ENCODE assay signal across 22 cellular contexts in the genomic region with DNA sequence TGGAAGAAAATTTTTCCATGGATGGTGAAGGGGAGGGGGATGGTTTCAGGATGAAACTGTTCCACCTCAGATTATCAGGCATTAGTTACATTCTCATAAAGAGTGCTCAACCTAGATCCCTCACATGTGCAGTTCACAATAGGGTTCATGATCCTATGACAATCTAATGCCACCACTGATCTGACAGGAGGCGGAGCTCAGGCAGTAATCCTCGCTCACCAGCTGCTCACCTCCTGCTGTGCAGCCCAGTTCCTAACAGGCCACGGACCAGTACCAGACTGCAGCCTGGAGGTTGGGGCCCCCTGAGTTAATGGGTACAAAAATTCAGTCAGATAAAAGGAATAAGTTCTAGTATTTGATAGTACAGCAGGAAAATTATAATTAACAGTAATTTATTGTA.
DNase-seq lines count a peak whose midpoint lies in the region; ATAC-seq and TF ChIP-seq lines count a peak whose summit lies in the region.
"Had no signal": no experiment of that assay in that cellular context is flagged by ENCODE, and none has a peak within 500 bp of the region (broad histone marks: within the 10 kb centered on the region; RNA-seq: fewer than 3 reads in every experiment).

No MANE protein-coding gene starts in this region.

- peaks cover 0 to 13% of the 10 kb centered on the region in 2 donors for H3K9me3 ChIP-seq in left lung

- H3K27ac ChIP-seq in ACC112 (ENCODE audit: low read depth, low read length), result no peak overlapping the region
- H3K27ac ChIP-seq in left lung, result no peak overlapping the region

- DNase-seq in HT1080 (ENCODE audit: low read depth) (peak; percentile 23), WTC11 (ENCODE audit: low spot score) (peak; percentile 16), retina (peak; percentile 29), left lung (no peak)
- no peak for DNase-seq in activated naive CD4-positive, alpha-beta T cell treated with anti-CD3 and anti-CD28 coated beads, Interleukin-2, amount 50 U/mL, for 72 hours (ENCODE audit: low spot score in 2 of 2)
- DNase-seq: AML-193; C1 segment of cervical spinal cord; CD8-positive, alpha-beta T cell; DND-41; Karpas-422; MM.1S; NCI-H1048; NCI-H1417 treated with DMSO at 0.1 percent for 48 hours; NCI-H1930; NCI-H226; NCI-H510A treated with DMSO at 0.1 percent for 48 hours; NCI-H748 treated with DMSO at 0.1 percent for 48 hours; SIG-M5; T-cell had no signal

- H3K4me3 Mint-ChIP-seq in WTC11, result no peak overlapping the region
- H3K4me3 Mint-ChIP-seq: CD8-positive, alpha-beta T cell; T-cell had no signal

- H3K4me3 ChIP-seq in ACC112 (ENCODE audit: low read depth, low read length) (peak overlapping the region; percentile 19; the same call in 1 of the 2 replicates), left lung (no peak overlapping the region)
- H3K4me3 ChIP-seq: GM12878 had no signal

- no peaks in the 10 kb centered on the region for H3K36me3 Mint-ChIP-seq in WTC11
- H3K36me3 Mint-ChIP-seq in activated naive CD4-positive, alpha-beta T cell treated with anti-CD3 and anti-CD28 coated beads, Interleukin-2, amount 50 U/mL, for 72 hours, result no peaks in the 10 kb centered on the region
- H3K36me3 Mint-ChIP-seq: CD8-positive, alpha-beta T cell; T-cell had no signal

- CTCF ChIA-PET in WTC11 (lab: Charles Lee), result no interaction called here

- POLR2A ChIA-PET in WTC11 (lab: Charles Lee), result no interaction called here

- H3K79me2 ChIP-seq in ACC112 (ENCODE audit: control insufficient read depth, insufficient read depth, low read length, unreplicated experiment), result no peaks in the 10 kb centered on the region

- peaks cover 19% of the 10 kb centered on the region for H3K9me3 Mint-ChIP-seq in WTC11
- H3K9me3 Mint-ChIP-seq in activated naive CD4-positive, alpha-beta T cell treated with anti-CD3 and anti-CD28 coated beads, Interleukin-2, amount 50 U/mL, for 72 hours, result peaks cover 12 to 20% of the 10 kb centered on the region in 2 donors

- no peak overlapping the region for H2AFZ ChIP-seq in ACC112 (ENCODE audit: low read length, unreplicated experiment)

- intact Hi-C loops in left lung (cut with DNase I), result no loop called here

- no peak for TF ChIP-seq CTCF in WTC11 (IDR thresholded peaks at IDR 0.05)
- TF ChIP-seq CTCF in left lung (IDR thresholded peaks at IDR 0.05), result no peak

- H3K27me3 Mint-ChIP-seq in WTC11 (ENCODE audit: low read depth), result no peaks in the 10 kb centered on the region
- H3K27me3 Mint-ChIP-seq: T-cell had no signal

- H3K27ac Mint-ChIP-seq in WTC11, result no peak overlapping the region
- no peak overlapping the region for H3K27ac Mint-ChIP-seq in activated naive CD4-positive, alpha-beta T cell treated with anti-CD3 and anti-CD28 coated beads, Interleukin-2, amount 50 U/mL, for 72 hours
- H3K27ac Mint-ChIP-seq: CD8-positive, alpha-beta T cell; T-cell had no signal

- no peaks in the 10 kb centered on the region for H3K27me3 ChIP-seq in ACC112 (ENCODE audit: insufficient read depth, low read length)
- H3K27me3 ChIP-seq in left lung, result no peaks in the 10 kb centered on the region

- H3K4me1 Mint-ChIP-seq in WTC11, result peaks cover 5% of the 10 kb centered on the region
- H3K4me1 Mint-ChIP-seq: T-cell had no signal

- H3K36me3 ChIP-seq in ACC112 (ENCODE audit: insufficient read depth, low read length) (peaks cover 6% of the 10 kb centered on the region; the same call in 1 of the 2 replicates), left lung (no peaks in the 10 kb centered on the region)

- ATAC-seq in WTC11, result no peak
- ATAC-seq in activated naive CD4-positive, alpha-beta T cell treated with anti-CD3 and anti-CD28 coated beads, Interleukin-2, amount 50 U/mL, for 72 hours, result no peak
- ATAC-seq in left lung, result no peak
- no peak for ATAC-seq in HG03457 (IDR thresholded peaks at IDR 0.05; ENCODE audit: unreplicated experiment)
- ATAC-seq: CD8-positive, alpha-beta T cell; GM12878; T-cell had no signal

- H3K4me1 ChIP-seq in ACC112 (ENCODE audit: control insufficient read depth, insufficient read depth, low read length, unreplicated experiment), result peaks cover 51% of the 10 kb centered on the region
- no peaks in the 10 kb centered on the region for H3K4me1 ChIP-seq in left lung

TF ChIP-seq in WTC11, 78 proteins besides CTCF, POLR2A, EP300 and RAD21:
- TF ChIP-seq CREM (CRISPR knock-in tag; IDR thresholded peaks at IDR 0.05) (no peak), RORB (CRISPR knock-in tag; IDR thresholded peaks at IDR 0.05) (no peak), ZNF423 (CRISPR knock-in tag; IDR thresholded peaks at IDR 0.05) (no peak), JAZF1 (CRISPR knock-in tag; IDR thresholded peaks at IDR 0.05) (no peak), CREB1 (CRISPR knock-in tag; IDR thresholded peaks at IDR 0.05) (no peak), ZBTB21 (CRISPR knock-in tag; IDR thresholded peaks at IDR 0.05; ENCODE audit: borderline replicate concordance) (no peak), SMAD3 (CRISPR knock-in tag; IDR thresholded peaks at IDR 0.05; ENCODE audit: borderline replicate concordance) (no peak), ZNF396 (CRISPR knock-in tag; IDR thresholded peaks at IDR 0.05; ENCODE audit: borderline replicate concordance) (no peak), ETV6 (CRISPR knock-in tag; IDR thresholded peaks at IDR 0.05) (no peak), GRHL2 (CRISPR knock-in tag; IDR thresholded peaks at IDR 0.05; ENCODE audit: insufficient replicate concordance, severe bottlenecking) (no peak)
- TF ChIP-seq, protein P1, sequence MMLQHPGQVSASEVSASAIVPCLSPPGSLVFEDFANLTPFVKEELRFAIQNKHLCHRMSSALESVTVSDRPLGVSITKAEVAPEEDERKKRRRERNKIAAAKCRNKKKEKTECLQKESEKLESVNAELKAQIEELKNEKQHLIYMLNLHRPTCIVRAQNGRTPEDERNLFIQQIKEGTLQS (CRISPR knock-in tag; conservative IDR thresholded peaks at IDR 0.05), result no peak
- TF ChIP-seq, protein P2, sequence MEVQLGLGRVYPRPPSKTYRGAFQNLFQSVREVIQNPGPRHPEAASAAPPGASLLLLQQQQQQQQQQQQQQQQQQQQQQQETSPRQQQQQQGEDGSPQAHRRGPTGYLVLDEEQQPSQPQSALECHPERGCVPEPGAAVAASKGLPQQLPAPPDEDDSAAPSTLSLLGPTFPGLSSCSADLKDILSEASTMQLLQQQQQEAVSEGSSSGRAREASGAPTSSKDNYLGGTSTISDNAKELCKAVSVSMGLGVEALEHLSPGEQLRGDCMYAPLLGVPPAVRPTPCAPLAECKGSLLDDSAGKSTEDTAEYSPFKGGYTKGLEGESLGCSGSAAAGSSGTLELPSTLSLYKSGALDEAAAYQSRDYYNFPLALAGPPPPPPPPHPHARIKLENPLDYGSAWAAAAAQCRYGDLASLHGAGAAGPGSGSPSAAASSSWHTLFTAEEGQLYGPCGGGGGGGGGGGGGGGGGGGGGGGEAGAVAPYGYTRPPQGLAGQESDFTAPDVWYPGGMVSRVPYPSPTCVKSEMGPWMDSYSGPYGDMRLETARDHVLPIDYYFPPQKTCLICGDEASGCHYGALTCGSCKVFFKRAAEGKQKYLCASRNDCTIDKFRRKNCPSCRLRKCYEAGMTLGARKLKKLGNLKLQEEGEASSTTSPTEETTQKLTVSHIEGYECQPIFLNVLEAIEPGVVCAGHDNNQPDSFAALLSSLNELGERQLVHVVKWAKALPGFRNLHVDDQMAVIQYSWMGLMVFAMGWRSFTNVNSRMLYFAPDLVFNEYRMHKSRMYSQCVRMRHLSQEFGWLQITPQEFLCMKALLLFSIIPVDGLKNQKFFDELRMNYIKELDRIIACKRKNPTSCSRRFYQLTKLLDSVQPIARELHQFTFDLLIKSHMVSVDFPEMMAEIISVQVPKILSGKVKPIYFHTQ (CRISPR knock-in tag; IDR thresholded peaks at IDR 0.05), result no peak
- TF ChIP-seq, protein P3, sequence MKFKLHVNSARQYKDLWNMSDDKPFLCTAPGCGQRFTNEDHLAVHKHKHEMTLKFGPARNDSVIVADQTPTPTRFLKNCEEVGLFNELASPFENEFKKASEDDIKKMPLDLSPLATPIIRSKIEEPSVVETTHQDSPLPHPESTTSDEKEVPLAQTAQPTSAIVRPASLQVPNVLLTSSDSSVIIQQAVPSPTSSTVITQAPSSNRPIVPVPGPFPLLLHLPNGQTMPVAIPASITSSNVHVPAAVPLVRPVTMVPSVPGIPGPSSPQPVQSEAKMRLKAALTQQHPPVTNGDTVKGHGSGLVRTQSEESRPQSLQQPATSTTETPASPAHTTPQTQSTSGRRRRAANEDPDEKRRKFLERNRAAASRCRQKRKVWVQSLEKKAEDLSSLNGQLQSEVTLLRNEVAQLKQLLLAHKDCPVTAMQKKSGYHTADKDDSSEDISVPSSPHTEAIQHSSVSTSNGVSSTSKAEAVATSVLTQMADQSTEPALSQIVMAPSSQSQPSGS (CRISPR knock-in tag; IDR thresholded peaks at IDR 0.05; ENCODE audit: borderline replicate concordance, low read depth), result no peak

Comparison
In these comparisons a context has a peak if more than half of its experiments do, and no peak if none do; other contexts are left out.
1. DNase-seq: peak in HT1080 (single experiment), WTC11 (single experiment) and retina (single experiment); none in activated naive CD4-positive, alpha-beta T cell treated with anti-CD3 and anti-CD28 coated beads, Interleukin-2, amount 50 U/mL, for 72 hours (0 of 2) and left lung (0 of 2).